Comparison of ENCODE assay signal across 8 cellular contexts in the genomic region with DNA sequence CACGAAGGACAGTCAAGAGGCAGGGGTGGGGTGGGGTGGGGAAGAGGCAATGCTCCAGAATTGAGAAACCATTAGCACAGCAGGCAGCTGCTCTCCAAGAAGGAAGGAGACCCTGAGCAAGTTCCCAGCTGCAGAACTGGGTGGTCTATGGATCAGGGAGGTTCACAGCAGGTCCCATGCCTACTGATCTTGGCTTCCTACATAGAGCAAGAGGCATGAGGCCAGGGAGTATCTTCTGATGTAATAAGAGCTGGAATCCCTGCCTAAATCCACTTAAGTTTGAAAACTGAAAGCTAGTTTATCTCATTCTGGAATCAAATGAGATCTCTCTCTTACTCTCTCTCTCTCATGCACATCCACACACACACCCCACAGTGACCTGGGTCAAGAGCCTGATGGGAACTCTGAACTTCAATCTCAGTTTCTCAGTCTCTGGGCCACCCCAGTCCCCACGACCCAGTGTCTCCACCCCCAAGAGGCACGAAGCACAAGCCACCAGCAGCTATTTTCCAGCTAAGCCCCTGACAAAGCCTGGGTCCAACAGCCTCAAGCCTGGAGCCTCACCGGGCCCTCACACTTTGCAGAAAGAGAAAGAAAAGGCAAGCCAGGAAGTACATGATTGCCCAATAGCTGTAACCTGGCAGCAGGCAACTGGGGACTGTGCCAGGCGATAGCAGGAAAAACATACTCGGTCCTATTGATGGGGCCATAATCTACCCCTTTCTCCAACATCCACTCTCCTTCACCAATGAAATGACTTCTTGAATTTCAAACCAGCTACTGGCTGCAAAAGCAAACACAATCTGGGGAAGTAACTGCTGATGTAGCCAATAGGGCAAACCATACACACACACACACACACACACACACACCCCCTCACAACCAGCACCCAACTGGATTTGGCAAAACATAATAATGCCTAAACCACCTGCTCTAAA. TPM values are rescaled to one million over a fixed set of nuclear protein-coding genes. Genes with fewer than 3 reads are reported as not detected.
DNase-seq lines count a peak whose midpoint lies in the region; ATAC-seq and TF ChIP-seq lines count a peak whose summit lies in the region.

No MANE protein-coding gene starts in this region.

- peaks cover 34% of the 10 kb centered on the region for H4K20me1 ChIP-seq in SK-N-SH (ENCODE audit: insufficient read depth)

- H3K36me3 Mint-ChIP-seq in CD4-positive, alpha-beta T cell (ENCODE audit: low read depth): peaks cover 36% of the 10 kb centered on the region

- peak overlapping the region; percentile 98 for H3K4me3 Mint-ChIP-seq in CD4-positive, alpha-beta T cell

- H3K9me3 ChIP-seq in CD4-positive, alpha-beta T cell (ENCODE audit: control insufficient read depth, low read length): no peaks in the 10 kb centered on the region
- H3K9me3 ChIP-seq in SK-N-SH (no peaks in the 10 kb centered on the region), ectodermal cell (ENCODE audit: control insufficient read depth, low read length) (no peaks in the 10 kb centered on the region), mucosa of descending colon (no peaks in the 10 kb centered on the region), uterus (no peaks in the 10 kb centered on the region)

- peak overlapping the region; percentile 51 for H3K9ac ChIP-seq in SK-N-SH

- no peaks in the 10 kb centered on the region for H3K9me3 Mint-ChIP-seq in CD4-positive, alpha-beta T cell

- WGBS in SK-N-SH (ENCODE audit: low lambda C conversion rate): 46% methylated on average over 6 of the region's 6 CpGs
- 55 to 59% methylated on average over 6 of the region's 6 CpGs for WGBS in ectodermal cell, 2 experiments

- H3K9me2 ChIP-seq in SK-N-SH: no peaks in the 10 kb centered on the region

- H3K4me1 Mint-ChIP-seq in CD4-positive, alpha-beta T cell (ENCODE audit: low read depth): peaks cover 76% of the 10 kb centered on the region

- ATAC-seq in CD4-positive, alpha-beta T cell (ENCODE audit: poor library complexity): peak; percentile 18
- ATAC-seq in mucosa of descending colon: peak; percentile 67
- ATAC-seq in GM18511 (IDR thresholded peaks at IDR 0.05; ENCODE audit: unreplicated experiment): no peak

- no peaks in the 10 kb centered on the region for H3F3A ChIP-seq in SK-N-SH (replicated peaks; ENCODE audit: insufficient read depth)

- DNase-seq in CD4-positive, alpha-beta T cell: peak in 6 of 10 experiments; percentile 14 to 29 (median 18)
- DNase-seq in Kasumi-1 (lab: John Stamatoyannopoulos, UW) (peak; percentile 37 to 43), SK-N-SH (no peak), mucosa of descending colon (peak; percentile 83 to 93 (median 86)), uterus (peak; percentile 27 to 65)
- no peak for DNase-seq in activated CD4-positive, CD25-positive, alpha-beta regulatory T cell (lab: John Stamatoyannopoulos, UW)

- intact Hi-C loops in CD4-positive, alpha-beta T cell (cut with DNase I, micrococcal nuclease): loop anchor here (2.0 to 5.0 kb wide), 3 partner anchors 13 to 107 kb away; a partner anchor contains a TSS
- intact Hi-C loops in mucosa of descending colon (cut with DNase I, micrococcal nuclease): no loop called here
- intact Hi-C loops in uterus (cut with DNase I; ENCODE audit: low total_unique reads): no loop called here

- H2AFZ ChIP-seq in SK-N-SH (ENCODE audit: low read depth): no peak overlapping the region

- POLR2A ChIA-PET in CD4-positive, alpha-beta T cell (lab: Charles Lee): interaction anchor here (0.7 to 17.2 kb wide), 10 partner anchors 8 to 825 kb away, joined by 3 to 918 read pairs (median 4); a partner anchor contains a TSS
- POLR2A ChIA-PET in SK-N-SH (lab: Yijun Ruan, JAX): no interaction called here

- H3K4me1 ChIP-seq in SK-N-SH (ENCODE audit: control insufficient read depth in 1 of 2, insufficient read depth in 2 of 2, low read depth in 1 of 2, low read length in 1 of 2): peaks cover 19 to 27% of the 10 kb centered on the region in 2 experiments
- H3K4me1 ChIP-seq in ectodermal cell (ENCODE audit: control insufficient read depth, insufficient read depth, low read length): peaks cover 45% of the 10 kb centered on the region
- peaks cover 47% of the 10 kb centered on the region for H3K4me1 ChIP-seq in mucosa of descending colon (ENCODE audit: low read depth)
- H3K4me1 ChIP-seq in uterus: no peaks in the 10 kb centered on the region

- no peak for TF ChIP-seq CTCF in CD4-positive, alpha-beta T cell (IDR thresholded peaks at IDR 0.05)
- TF ChIP-seq CTCF in SK-N-SH (IDR thresholded peaks at IDR 0.05) (no peak), mucosa of descending colon (IDR thresholded peaks at IDR 0.05) (no peak), uterus (IDR thresholded peaks at IDR 0.05) (no peak)

- peak overlapping the region; percentile 67 for H3K27ac ChIP-seq in CD4-positive, alpha-beta T cell (ENCODE audit: low read depth, low read length)
- H3K27ac ChIP-seq in SK-N-SH (ENCODE audit: low read depth in 2 of 2, low read length in 1 of 2) (peak overlapping the region; percentile 12 to 75; a peak in 2 of 4 replicates), ectodermal cell (ENCODE audit: insufficient read depth, low read depth, low read length, poor library complexity, severe bottlenecking) (no peak overlapping the region), uterus (no peak overlapping the region)

- TF ChIP-seq POLR2A in uterus (IDR thresholded peaks at IDR 0.05): no peak

- TF ChIP-seq RAD21 in SK-N-SH (IDR thresholded peaks at IDR 0.05; ENCODE audit: low read length): no peak

- no peak for TF ChIP-seq EP300 in SK-N-SH (IDR thresholded peaks at IDR 0.05; ENCODE audit: borderline replicate concordance in 1 of 2, low read depth in 1 of 2, low read length in 1 of 2)

- H3K4me2 ChIP-seq in SK-N-SH: peak overlapping the region; percentile 84

- no peaks in the 10 kb centered on the region for H3K27me3 ChIP-seq in CD4-positive, alpha-beta T cell (ENCODE audit: control insufficient read depth, insufficient read depth, low read length)
- H3K27me3 ChIP-seq in SK-N-SH (ENCODE audit: insufficient read depth) (no peaks in the 10 kb centered on the region), ectodermal cell (ENCODE audit: control insufficient read depth, insufficient read depth, low read length, poor library complexity, severe bottlenecking) (no peaks in the 10 kb centered on the region), uterus (no peaks in the 10 kb centered on the region)

- H3K27ac Mint-ChIP-seq in CD4-positive, alpha-beta T cell: peak overlapping the region; percentile 99

- no peaks in the 10 kb centered on the region for H3K27me3 Mint-ChIP-seq in CD4-positive, alpha-beta T cell

- peaks cover 72% of the 10 kb centered on the region for H3K79me2 ChIP-seq in SK-N-SH (ENCODE audit: insufficient read depth)

- CTCF ChIA-PET in CD4-positive, alpha-beta T cell (lab: Charles Lee): interaction anchor here (0.7 to 13.8 kb wide), 3 partner anchors 31 to 44 kb away, joined by 3 to 322 read pairs (median 16); no protein-coding TSS in a partner anchor
- CTCF ChIA-PET in SK-N-SH (lab: Yijun Ruan, JAX): interaction anchor here (0.8 to 46.8 kb wide), 5 partner anchors 17 to 178 kb away, joined by 3 to 1368 read pairs (median 5); no protein-coding TSS in a partner anchor

- H3K36me3 ChIP-seq in SK-N-SH (replicated peaks in 1 of 2; ENCODE audit: control insufficient read depth in 1 of 2, insufficient read depth in 2 of 2, low read length in 1 of 2) (no peaks in the 10 kb centered on the region), ectodermal cell (ENCODE audit: control insufficient read depth, insufficient read depth, low read length) (no peaks in the 10 kb centered on the region), mucosa of descending colon (ENCODE audit: low read depth) (no peaks in the 10 kb centered on the region), uterus (no peaks in the 10 kb centered on the region)

- H3K4me3 ChIP-seq in SK-N-SH (ENCODE audit: low read depth in 2 of 2, low read length in 1 of 2): peak overlapping the region in 1 of 2 experiments; percentile 95; a peak in 3 of 4 replicates
- H3K4me3 ChIP-seq in ectodermal cell (ENCODE audit: insufficient read depth, low read depth, low read length): peak overlapping the region; percentile 91
- H3K4me3 ChIP-seq in mucosa of descending colon: no peak overlapping the region
- no peak overlapping the region for H3K4me3 ChIP-seq in uterus

TF ChIP-seq in SK-N-SH, 30 proteins besides CTCF, POLR2A, EP300 and RAD21 (continues in another document):
- no peak for TF ChIP-seq SMC3 (IDR thresholded peaks at IDR 0.05; ENCODE audit: low read depth, low read length)
- TF ChIP-seq NFIC (IDR thresholded peaks at IDR 0.05; ENCODE audit: borderline replicate concordance): peak; percentile 52
- peak; percentile 25; the same call in 1 of the 2 replicates for TF ChIP-seq ELF1 (IDR thresholded peaks at IDR 0.05)
- TF ChIP-seq, protein P1, sequence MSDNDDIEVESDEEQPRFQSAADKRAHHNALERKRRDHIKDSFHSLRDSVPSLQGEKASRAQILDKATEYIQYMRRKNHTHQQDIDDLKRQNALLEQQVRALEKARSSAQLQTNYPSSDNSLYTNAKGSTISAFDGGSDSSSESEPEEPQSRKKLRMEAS (IDR thresholded peaks at IDR 0.05; ENCODE audit: low read depth): peak; percentile 44; the same call in 1 of the 2 replicates
- peak; percentile 21; the same call in 1 of the 2 replicates for TF ChIP-seq TCF12 (IDR thresholded peaks at IDR 0.05)
- TF ChIP-seq TEAD4 (IDR thresholded peaks at IDR 0.05; ENCODE audit: borderline replicate concordance, insufficient read depth): no peak
- no peak for TF ChIP-seq SIN3A (IDR thresholded peaks at IDR 0.05; ENCODE audit: borderline replicate concordance, low read depth, low read length)

RNA-seq across cellular contexts. Expression of a gene that starts 2.2 kb away (rescaled TPM):
- total RNA-seq in CD4-positive, alpha-beta T cell: 10 to 100 TPM; 14.9 to 15.3 TPM
- 6.8 and 11.1 TPM in 2 replicates for polyA plus RNA-seq in SK-N-SH (2012; rRNA removed)
- polyA plus RNA-seq in SK-N-SH (2012; cell fraction: cytosol; rRNA removed): 4.4 and 6.4 TPM in 2 replicates
- polyA plus RNA-seq in SK-N-SH (2012; cell fraction: nucleus; rRNA removed): 13.2 and 14.3 TPM in 2 replicates
- 63.0 TPM for polyA plus RNA-seq in ectodermal cell (2013, experiment 1 of 4)
- 68.3 TPM for polyA plus RNA-seq in ectodermal cell (2013, experiment 2 of 4)
- polyA plus RNA-seq in ectodermal cell (2013, experiment 3 of 4): 42.8 TPM
- 44.3 TPM for polyA plus RNA-seq in ectodermal cell (2013, experiment 4 of 4)
- 10 to 100 TPM; 16.5 to 50.8 (median 29.5) TPM for total RNA-seq in mucosa of descending colon
- total RNA-seq in uterus: 1 to 10 TPM in 2 of 4 donors, under 1 TPM in 1, not detected in 1; 0.73 to 2.0 (median 1.5) TPM

RNA-seq across cellular contexts. Expression of a gene that starts 37.4 kb away (rescaled TPM):
- total RNA-seq in CD4-positive, alpha-beta T cell: not detected
- 0.02 and 0.03 TPM in 2 replicates for polyA plus RNA-seq in SK-N-SH (2012; rRNA removed)
- polyA plus RNA-seq in SK-N-SH (2012; cell fraction: cytosol; rRNA removed): 0.01 and 0.09 TPM in 2 replicates
- 0.07 TPM in 1 of 2 replicates, not detected in the other for polyA plus RNA-seq in SK-N-SH (2012; cell fraction: nucleus; rRNA removed)
- 32.2 TPM for polyA plus RNA-seq in ectodermal cell (2013, experiment 1 of 4)
- 47.6 TPM for polyA plus RNA-seq in ectodermal cell (2013, experiment 2 of 4)
- 23.0 TPM for polyA plus RNA-seq in ectodermal cell (2013, experiment 3 of 4)
- 26.3 TPM for polyA plus RNA-seq in ectodermal cell (2013, experiment 4 of 4)
- total RNA-seq in mucosa of descending colon (1 to 10 TPM in 1 of 3 donors, under 1 TPM in 2; 0.17 to 1.8 (median 0.78) TPM), uterus (10 to 100 TPM in 1 of 4 donors, 1 to 10 TPM in 1, under 1 TPM in 1, not detected in 1; 0.88 to 14.1 (median 7.5) TPM)

Comparison
In these comparisons a context has a peak if more than half of its experiments do, and no peak if none do; other contexts are left out.
1. DNase-seq: peak in CD4-positive, alpha-beta T cell (6 of 10), Kasumi-1 (2 of 2), mucosa of descending colon (3 of 3) and uterus (2 of 2); none in SK-N-SH (single experiment) and activated CD4-positive, CD25-positive, alpha-beta regulatory T cell (0 of 4).
2. H3K27ac ChIP-seq: peak in CD4-positive, alpha-beta T cell (single experiment) and SK-N-SH (2 of 2); none in ectodermal cell (single experiment) and uterus (0 of 2).
3. RNA of a gene that starts 2.2 kb away (total RNA-seq): 16.5 to 50.8 TPM in mucosa of descending colon and 14.9 to 15.3 TPM in CD4-positive, alpha-beta T cell; 0.73 to 2.0 TPM in uterus; every median in the first group is over 4 times any median in the second.
4. intact Hi-C loops: an anchor here in CD4-positive, alpha-beta T cell (2.0 to 5.0 kb wide); none called in mucosa of descending colon and uterus.